In genomic region chr5:133611357-133612020, GRCh38 we compare ENCODE assay signal across 9 cellular contexts. TPM values are rescaled to one million over a fixed set of nuclear protein-coding genes. Genes with fewer than 3 reads are reported as not detected.
A peak's percentile ranks its signal among the peaks of the same experiment; 100 is the strongest.
DNase-seq lines count a peak whose midpoint lies in the region; ATAC-seq and TF ChIP-seq lines count a peak whose summit lies in the region.
"Had no signal": no experiment of that assay in that cellular context is flagged by ENCODE, and none has a peak within 500 bp of the region (broad histone marks: within the 10 kb centered on the region; RNA-seq: fewer than 3 reads in every experiment).

No MANE protein-coding gene starts in this region.

- intact Hi-C loops in left ventricle myocardium superior (cut with micrococcal nuclease) = no loop called here

- POLR2A ChIA-PET in SK-N-SH (lab: Yijun Ruan, JAX) = no interaction called here

- in situ Hi-C loops in GM13976 (cut with MboI; ENCODE audit: low sequenced_read_pairs, unreplicated experiment) = no loop called here

- TF ChIP-seq EP300 in SK-N-SH (IDR thresholded peaks at IDR 0.05; ENCODE audit: borderline replicate concordance in 1 of 2, low read depth in 1 of 2, low read length in 1 of 2) = no peak

- H3K36me3 ChIP-seq in SK-N-SH (replicated peaks in 1 of 2; ENCODE audit: control insufficient read depth in 1 of 2, insufficient read depth in 2 of 2, low read length in 1 of 2) = no peaks in the 10 kb centered on the region
- H3K36me3 ChIP-seq in skeletal muscle tissue (ENCODE audit: control insufficient read depth in 3 of 3, insufficient read depth in 3 of 3, low read length in 3 of 3) = no peaks in the 10 kb centered on the region

- TF ChIP-seq CTCF in SK-N-SH (IDR thresholded peaks at IDR 0.05) (no peak), GM13976 (IDR thresholded peaks at IDR 0.05; ENCODE audit: borderline replicate concordance, control extremely low read depth, extremely low read depth, insufficient read depth, missing control alignments) (no peak)

- H4K20me1 ChIP-seq in SK-N-SH (ENCODE audit: insufficient read depth) = no peaks in the 10 kb centered on the region

- no peak overlapping the region for H2AFZ ChIP-seq in SK-N-SH (ENCODE audit: low read depth)

- TF ChIP-seq RAD21 in SK-N-SH (IDR thresholded peaks at IDR 0.05; ENCODE audit: low read length) = no peak

- peak overlapping the region; percentile 37; the same call in 1 of the 2 replicates for H3K4me2 ChIP-seq in SK-N-SH

- H3K4me3 ChIP-seq in SK-N-SH (ENCODE audit: low read depth in 2 of 2, low read length in 1 of 2) (peak overlapping the region; percentile 26 to 35; a peak in 3 of 4 replicates), skeletal muscle tissue (ENCODE audit: low read length in 3 of 3) (peak overlapping the region; percentile 51 to 68 (median 55))

- H3K27me3 ChIP-seq in SK-N-SH (ENCODE audit: insufficient read depth) = peaks cover 37% of the 10 kb centered on the region
- H3K27me3 ChIP-seq in skeletal muscle tissue (ENCODE audit: control insufficient read depth in 3 of 3, insufficient read depth in 3 of 3, low read length in 3 of 3) = peaks cover 41 to 57% (median 55%) of the 10 kb centered on the region in 3 donors

- H3K9ac ChIP-seq in SK-N-SH (no peak overlapping the region), skeletal muscle tissue (ENCODE audit: low read depth in 1 of 3, low read length in 3 of 3) (no peak overlapping the region)

- H3K9me3 ChIP-seq in SK-N-SH (no peaks in the 10 kb centered on the region), skeletal muscle tissue (ENCODE audit: control insufficient read depth in 3 of 3, low read length in 3 of 3) (no peaks in the 10 kb centered on the region)

- peak; percentile 13 for ATAC-seq in left ventricle myocardium superior

- H3K27ac ChIP-seq in SK-N-SH (ENCODE audit: low read depth in 2 of 2, low read length in 1 of 2) (no peak overlapping the region), skeletal muscle tissue (ENCODE audit: low read depth, low read length) (no peak overlapping the region)

- H3K9me2 ChIP-seq in SK-N-SH = no peaks in the 10 kb centered on the region

- CTCF ChIA-PET in SK-N-SH (lab: Yijun Ruan, JAX) = interaction anchor here (0.7 to 9.1 kb wide), 25 partner anchors 8 to 500 kb away, joined by 3 to 97 read pairs (median 5); no protein-coding TSS in a partner anchor

- DNase-seq in NCI-H146 (lab: John Stamatoyannopoulos, UW) (peak; percentile 23), NCI-H146 treated with DMSO at 0.1 percent for 48 hours (lab: John Stamatoyannopoulos, UW; ENCODE audit: unreplicated experiment) (no peak), SK-N-SH (peak; percentile 73), left ventricle myocardium superior (no peak), GM13976 (ENCODE audit: low spot score) (no peak), dermis blood vessel endothelial cell (no peak), cerebellar nuclear complex (lab: John Stamatoyannopoulos, UW) (no peak)

- no CpG with 5 or more reads among the region's 67 CpGs for WGBS in SK-N-SH (ENCODE audit: low lambda C conversion rate)

- H3F3A ChIP-seq in SK-N-SH (replicated peaks; ENCODE audit: insufficient read depth) = no peaks in the 10 kb centered on the region

- H3K4me1 ChIP-seq in SK-N-SH (ENCODE audit: control insufficient read depth in 1 of 2, insufficient read depth in 2 of 2, low read depth in 1 of 2, low read length in 1 of 2) (peaks cover 0 to 25% of the 10 kb centered on the region in 2 experiments; a peak in 2 of 4 replicates), skeletal muscle tissue (ENCODE audit: control insufficient read depth in 3 of 3, insufficient read depth in 3 of 3, low read length in 3 of 3) (peaks cover 7 to 19% (median 10%) of the 10 kb centered on the region in 3 donors)

- no peaks in the 10 kb centered on the region for H3K79me2 ChIP-seq in SK-N-SH (ENCODE audit: insufficient read depth)

TF ChIP-seq in SK-N-SH, 30 proteins besides CTCF, POLR2A, EP300 and RAD21:
- 0 out of 2 replicates have a peak, but pooled peaks have one; percentile 53 for TF ChIP-seq EZH2phosphoT487 (IDR thresholded peaks at IDR 0.05; ENCODE audit: borderline replicate concordance, low read depth)
- TF ChIP-seq MEF2A (IDR thresholded peaks at IDR 0.05; ENCODE audit: borderline replicate concordance, low read depth) = no peak

RNA-seq across cellular contexts. Expression of gene FSTL4, which starts 0.9 kb away (rescaled TPM):
- polyA plus RNA-seq in SK-N-SH (2012; rRNA removed) = not detected in 2 replicates
- 0.01 TPM in 1 of 2 replicates, not detected in the other for polyA plus RNA-seq in SK-N-SH (2012; cell fraction: cytosol; rRNA removed)
- polyA plus RNA-seq in SK-N-SH (2012; cell fraction: nucleus; rRNA removed) = not detected in 2 replicates
- total RNA-seq in left ventricle myocardium superior (not detected), skeletal muscle tissue (1.0 TPM), dermis blood vessel endothelial cell (under 0.01 and 0.09 TPM in 2 replicates)
- total RNA-seq: T-helper 1 cell treated with Interleukin-12 subunit alpha and Interleukin-12 subunit beta and Interleukin-4 antibody, amounts not matched to agents 30 ng/mL and 1 ng/mL, for 36 hours had no signal

Comparison
In these comparisons a context has a peak if more than half of its experiments do, and no peak if none do; other contexts are left out.
1. DNase-seq: peak in NCI-H146 (single experiment) and SK-N-SH (single experiment); none in NCI-H146 treated with DMSO at 0.1 percent for 48 hours (single experiment), left ventricle myocardium superior (single experiment), GM13976 (single experiment), dermis blood vessel endothelial cell (single experiment) and cerebellar nuclear complex (0 of 2).